1 cellular context compared by ENCODE assay signal in the genomic region with DNA sequence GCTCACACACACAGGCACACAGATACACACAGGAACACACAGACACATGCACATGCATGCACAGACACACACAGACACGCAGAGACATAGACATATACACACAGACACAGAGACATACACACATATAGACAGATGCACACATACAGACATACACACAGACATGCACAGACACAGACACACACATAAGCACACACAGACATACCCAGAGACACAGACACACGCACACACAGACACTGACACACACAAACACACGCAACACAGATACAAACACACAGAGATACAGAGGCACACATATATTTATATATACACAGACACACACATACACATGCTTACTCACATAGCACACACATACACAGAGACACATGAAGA.
A peak's percentile ranks its signal among the peaks of the same experiment; 100 is the strongest.
TF ChIP-seq lines count a peak whose summit lies in the region.

No MANE protein-coding gene starts in this region.

TF ChIP-seq in K562, 482 proteins besides CTCF, POLR2A, EP300 and RAD21 (continued from another document):
- TF ChIP-seq, protein P1, sequence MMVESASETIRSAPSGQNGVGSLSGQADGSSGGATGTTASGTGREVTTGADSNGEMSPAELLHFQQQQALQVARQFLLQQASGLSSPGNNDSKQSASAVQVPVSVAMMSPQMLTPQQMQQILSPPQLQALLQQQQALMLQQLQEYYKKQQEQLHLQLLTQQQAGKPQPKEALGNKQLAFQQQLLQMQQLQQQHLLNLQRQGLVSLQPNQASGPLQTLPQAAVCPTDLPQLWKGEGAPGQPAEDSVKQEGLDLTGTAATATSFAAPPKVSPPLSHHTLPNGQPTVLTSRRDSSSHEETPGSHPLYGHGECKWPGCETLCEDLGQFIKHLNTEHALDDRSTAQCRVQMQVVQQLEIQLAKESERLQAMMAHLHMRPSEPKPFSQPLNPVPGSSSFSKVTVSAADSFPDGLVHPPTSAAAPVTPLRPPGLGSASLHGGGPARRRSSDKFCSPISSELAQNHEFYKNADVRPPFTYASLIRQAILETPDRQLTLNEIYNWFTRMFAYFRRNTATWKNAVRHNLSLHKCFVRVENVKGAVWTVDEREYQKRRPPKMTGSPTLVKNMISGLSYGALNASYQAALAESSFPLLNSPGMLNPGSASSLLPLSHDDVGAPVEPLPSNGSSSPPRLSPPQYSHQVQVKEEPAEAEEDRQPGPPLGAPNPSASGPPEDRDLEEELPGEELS (CRISPR knock-in tag; IDR thresholded peaks at IDR 0.05; ENCODE audit: borderline replicate concordance) = no peak
- TF ChIP-seq LARP7 (IDR thresholded peaks at IDR 0.05) = peak; percentile 41; the same call in 1 of the 2 replicates
- no peak for TF ChIP-seq PCBP1 (IDR thresholded peaks at IDR 0.05; ENCODE audit: low read depth, low read length, poor library complexity, severe bottlenecking)
- no peak for TF ChIP-seq ZNF133 (CRISPR knock-in tag; IDR thresholded peaks at IDR 0.05)
- TF ChIP-seq HNRNPLL (IDR thresholded peaks at IDR 0.05; ENCODE audit: low read depth, low read length, poor library complexity, severe bottlenecking) = no peak
- no peak for TF ChIP-seq RFX1 (IDR thresholded peaks at IDR 0.05)
- no peak for TF ChIP-seq RCOR1 (IDR thresholded peaks at IDR 0.05; ENCODE audit: borderline replicate concordance in 1 of 2, low read depth in 2 of 2, low read length in 2 of 2)
- TF ChIP-seq MCM7 (IDR thresholded peaks at IDR 0.05) = 0 out of 4 replicates have a peak, but pooled peaks of 1 of the 2 experiments have one; percentile 47
- no peak for TF ChIP-seq CBFA2T3 (IDR thresholded peaks at IDR 0.05)
- no peak for TF ChIP-seq NFXL1 (CRISPR knock-in tag; IDR thresholded peaks at IDR 0.05)
- TF ChIP-seq NR4A1 (CRISPR knock-in tag; IDR thresholded peaks at IDR 0.05) = no peak
- no peak for TF ChIP-seq NR4A1 (tag; IDR thresholded peaks at IDR 0.05)
- peak; percentile 7; the same call in 1 of the 2 replicates for TF ChIP-seq MYBL2 (IDR thresholded peaks at IDR 0.05; ENCODE audit: low read depth)
- TF ChIP-seq MYBL2 (CRISPR knock-in tag; IDR thresholded peaks at IDR 0.05; ENCODE audit: borderline replicate concordance) = no peak
- no peak for TF ChIP-seq HEY1 (CRISPR knock-in tag; IDR thresholded peaks at IDR 0.05; ENCODE audit: borderline replicate concordance)
- TF ChIP-seq SRSF7 (optimal IDR thresholded peaks at IDR 0.05; ENCODE audit: low read depth, low read length) = no peak
- TF ChIP-seq MTF1 (CRISPR knock-in tag; IDR thresholded peaks at IDR 0.05; ENCODE audit: borderline replicate concordance) = no peak
- TF ChIP-seq GTF2F1 (IDR thresholded peaks at IDR 0.05; ENCODE audit: low read depth, low read length) = no peak
- TF ChIP-seq, protein P2, sequence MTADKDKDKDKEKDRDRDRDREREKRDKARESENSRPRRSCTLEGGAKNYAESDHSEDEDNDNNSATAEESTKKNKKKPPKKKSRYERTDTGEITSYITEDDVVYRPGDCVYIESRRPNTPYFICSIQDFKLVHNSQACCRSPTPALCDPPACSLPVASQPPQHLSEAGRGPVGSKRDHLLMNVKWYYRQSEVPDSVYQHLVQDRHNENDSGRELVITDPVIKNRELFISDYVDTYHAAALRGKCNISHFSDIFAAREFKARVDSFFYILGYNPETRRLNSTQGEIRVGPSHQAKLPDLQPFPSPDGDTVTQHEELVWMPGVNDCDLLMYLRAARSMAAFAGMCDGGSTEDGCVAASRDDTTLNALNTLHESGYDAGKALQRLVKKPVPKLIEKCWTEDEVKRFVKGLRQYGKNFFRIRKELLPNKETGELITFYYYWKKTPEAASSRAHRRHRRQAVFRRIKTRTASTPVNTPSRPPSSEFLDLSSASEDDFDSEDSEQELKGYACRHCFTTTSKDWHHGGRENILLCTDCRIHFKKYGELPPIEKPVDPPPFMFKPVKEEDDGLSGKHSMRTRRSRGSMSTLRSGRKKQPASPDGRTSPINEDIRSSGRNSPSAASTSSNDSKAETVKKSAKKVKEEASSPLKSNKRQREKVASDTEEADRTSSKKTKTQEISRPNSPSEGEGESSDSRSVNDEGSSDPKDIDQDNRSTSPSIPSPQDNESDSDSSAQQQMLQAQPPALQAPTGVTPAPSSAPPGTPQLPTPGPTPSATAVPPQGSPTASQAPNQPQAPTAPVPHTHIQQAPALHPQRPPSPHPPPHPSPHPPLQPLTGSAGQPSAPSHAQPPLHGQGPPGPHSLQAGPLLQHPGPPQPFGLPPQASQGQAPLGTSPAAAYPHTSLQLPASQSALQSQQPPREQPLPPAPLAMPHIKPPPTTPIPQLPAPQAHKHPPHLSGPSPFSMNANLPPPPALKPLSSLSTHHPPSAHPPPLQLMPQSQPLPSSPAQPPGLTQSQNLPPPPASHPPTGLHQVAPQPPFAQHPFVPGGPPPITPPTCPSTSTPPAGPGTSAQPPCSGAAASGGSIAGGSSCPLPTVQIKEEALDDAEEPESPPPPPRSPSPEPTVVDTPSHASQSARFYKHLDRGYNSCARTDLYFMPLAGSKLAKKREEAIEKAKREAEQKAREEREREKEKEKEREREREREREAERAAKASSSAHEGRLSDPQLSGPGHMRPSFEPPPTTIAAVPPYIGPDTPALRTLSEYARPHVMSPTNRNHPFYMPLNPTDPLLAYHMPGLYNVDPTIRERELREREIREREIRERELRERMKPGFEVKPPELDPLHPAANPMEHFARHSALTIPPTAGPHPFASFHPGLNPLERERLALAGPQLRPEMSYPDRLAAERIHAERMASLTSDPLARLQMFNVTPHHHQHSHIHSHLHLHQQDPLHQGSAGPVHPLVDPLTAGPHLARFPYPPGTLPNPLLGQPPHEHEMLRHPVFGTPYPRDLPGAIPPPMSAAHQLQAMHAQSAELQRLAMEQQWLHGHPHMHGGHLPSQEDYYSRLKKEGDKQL (CRISPR knock-in tag; IDR thresholded peaks at IDR 0.05; ENCODE audit: borderline replicate concordance) = no peak
- no peak for TF ChIP-seq TAF7 (tag; IDR thresholded peaks at IDR 0.05)
- TF ChIP-seq FOXK1 (CRISPR knock-in tag; IDR thresholded peaks at IDR 0.05; ENCODE audit: borderline replicate concordance) = no peak
- no peak for TF ChIP-seq TCFL5 (CRISPR knock-in tag; conservative IDR thresholded peaks at IDR 0.05)
- TF ChIP-seq HDAC6 (IDR thresholded peaks at IDR 0.05; ENCODE audit: low read depth, low read length) = no peak
- no peak for TF ChIP-seq TRIM28 (IDR thresholded peaks at IDR 0.05)
- TF ChIP-seq FOXP1 (CRISPR knock-in tag; IDR thresholded peaks at IDR 0.05) = no peak
- TF ChIP-seq POLR2AphosphoS5 (IDR thresholded peaks at IDR 0.05; ENCODE audit: control insufficient read depth, insufficient read depth, low read depth, low read length) = no peak
- TF ChIP-seq MCM3 (IDR thresholded peaks at IDR 0.05) = peak; percentile 50; the same call in 1 of the 2 replicates
- TF ChIP-seq ZC3H8 (IDR thresholded peaks at IDR 0.05) = no peak
